Comparison of ENCODE assay signal across 9 cellular contexts in genomic region chr15:81292516-81293001, GRCh38. TPM values are rescaled to one million over a fixed set of nuclear protein-coding genes. Genes with fewer than 3 reads are reported as not detected.
A peak's percentile ranks its signal among the peaks of the same experiment; 100 is the strongest.
DNase-seq lines count a peak whose midpoint lies in the region; ATAC-seq, FAIRE-seq and TF ChIP-seq lines count a peak whose summit lies in the region.
"Had no signal": no experiment of that assay in that cellular context is flagged by ENCODE, and none has a peak within 500 bp of the region (broad histone marks: within the 10 kb centered on the region; RNA-seq: fewer than 3 reads in every experiment).

No MANE protein-coding gene starts in this region.

- H3K4me1 ChIP-seq in left ventricle myocardium inferior (peaks cover 40% of the 10 kb centered on the region), upper lobe of right lung (peaks cover 40% of the 10 kb centered on the region)

- peak overlapping the region; percentile 78 for H3K27ac Mint-ChIP-seq in activated T-helper 2 cell treated with anti-CD3 and anti-CD28 coated beads, Interferon-gamma antibody, Interleukin-2, Interleukin-4, amounts not matched to agents 10 μg/mL and 5 μg/mL and 100 μg/mL, durations not matched to agents 14 hours and 24 hours and 36 hours

- H3K9me3 ChIP-seq in left ventricle myocardium inferior (replicated peaks) (no peaks in the 10 kb centered on the region), upper lobe of right lung (no peaks in the 10 kb centered on the region)

- H3K36me3 ChIP-seq in left ventricle myocardium inferior (peaks cover 6% of the 10 kb centered on the region), upper lobe of right lung (peaks cover 37% of the 10 kb centered on the region)

- FAIRE-seq in GM19239 (lab: Jason Lieb, UNC) = no peak

- H3K27ac ChIP-seq in left ventricle myocardium inferior (replicated peaks) = no peak overlapping the region
- H3K27ac ChIP-seq in upper lobe of right lung = peak overlapping the region; percentile 67

- H3K27me3 ChIP-seq in left ventricle myocardium inferior (ENCODE audit: low read depth) (peaks cover 7% of the 10 kb centered on the region), upper lobe of right lung (no peaks in the 10 kb centered on the region)

- H3K4me1 Mint-ChIP-seq in activated T-helper 2 cell treated with anti-CD3 and anti-CD28 coated beads, Interferon-gamma antibody, Interleukin-2, Interleukin-4, amounts not matched to agents 10 μg/mL and 5 μg/mL and 100 μg/mL, durations not matched to agents 14 hours and 24 hours and 36 hours (ENCODE audit: low read depth) = peaks cover 74% of the 10 kb centered on the region

- peak; percentile 77 for DNase-seq in cardiac septum (ENCODE audit: low spot score)
- no peak for DNase-seq in left ventricle myocardium inferior
- no peak for DNase-seq in activated T-helper 2 cell treated with anti-CD3 and anti-CD28 coated beads, Interferon-gamma antibody, Interleukin-2, Interleukin-4, amounts not matched to agents 10 μg/mL and 5 μg/mL and 100 μg/mL, durations not matched to agents 14 hours and 24 hours and 36 hours (ENCODE audit: low spot score)
- no peak for DNase-seq in upper lobe of right lung
- no peak for DNase-seq in MV-4-11 (lab: John Stamatoyannopoulos, UW)
- DNase-seq in GM19239 (ENCODE audit: insufficient read length, low spot score) = no peak
- no peak for DNase-seq in cortex of kidney (lab: John Stamatoyannopoulos, UW)
- DNase-seq: OCI-M1 had no signal

- intact Hi-C loops in cardiac septum (cut with DNase I) (no loop called here), left ventricle myocardium inferior (cut with micrococcal nuclease) (no loop called here), upper lobe of right lung (cut with DNase I) (loop anchor here (10.0 kb wide), 1 partner anchor 652 kb away; no protein-coding TSS in a partner anchor)
- intact Hi-C loops in activated T-helper 2 cell treated with anti-CD3 and anti-CD28 coated beads, Interferon-gamma antibody, Interleukin-2, Interleukin-4, amounts not matched to agents 10 μg/mL and 5 μg/mL and 100 μg/mL, durations not matched to agents 14 hours and 24 hours and 36 hours (cut with micrococcal nuclease) = loop anchor here (2.0 to 10.0 kb wide), 4 partner anchors 44 to 755 kb away; partner anchors contain the start of genes MEX3B and TLNRD1

- ATAC-seq in HG03159 (IDR thresholded peaks at IDR 0.05; ENCODE audit: unreplicated experiment) = peak; percentile 32
- ATAC-seq in upper lobe of right lung = peak; percentile 6

- H3K9me3 Mint-ChIP-seq in activated T-helper 2 cell treated with anti-CD3 and anti-CD28 coated beads, Interferon-gamma antibody, Interleukin-2, Interleukin-4, amounts not matched to agents 10 μg/mL and 5 μg/mL and 100 μg/mL, durations not matched to agents 14 hours and 24 hours and 36 hours = peaks cover 3% of the 10 kb centered on the region

- H3K36me3 Mint-ChIP-seq in activated T-helper 2 cell treated with anti-CD3 and anti-CD28 coated beads, Interferon-gamma antibody, Interleukin-2, Interleukin-4, amounts not matched to agents 10 μg/mL and 5 μg/mL and 100 μg/mL, durations not matched to agents 14 hours and 24 hours and 36 hours (ENCODE audit: low read depth) = peaks cover 16% of the 10 kb centered on the region

- no peak overlapping the region for H3K4me3 ChIP-seq in left ventricle myocardium inferior
- no peak overlapping the region for H3K4me3 ChIP-seq in upper lobe of right lung

- H3K4me3 Mint-ChIP-seq in activated T-helper 2 cell treated with anti-CD3 and anti-CD28 coated beads, Interferon-gamma antibody, Interleukin-2, Interleukin-4, amounts not matched to agents 10 μg/mL and 5 μg/mL and 100 μg/mL, durations not matched to agents 14 hours and 24 hours and 36 hours (ENCODE audit: low read depth) = peak overlapping the region; percentile 80

- no peaks in the 10 kb centered on the region for H3K27me3 Mint-ChIP-seq in activated T-helper 2 cell treated with anti-CD3 and anti-CD28 coated beads, Interferon-gamma antibody, Interleukin-2, Interleukin-4, amounts not matched to agents 10 μg/mL and 5 μg/mL and 100 μg/mL, durations not matched to agents 14 hours and 24 hours and 36 hours (ENCODE audit: low read depth)

- no peak for TF ChIP-seq CTCF in left ventricle myocardium inferior (IDR thresholded peaks at IDR 0.05; ENCODE audit: borderline replicate concordance)
- no peak for TF ChIP-seq CTCF in upper lobe of right lung (IDR thresholded peaks at IDR 0.05)

RNA-seq across cellular contexts. Expression of gene STARD5, which starts 31.4 kb away (rescaled TPM):
- total RNA-seq in cardiac septum (1.3 TPM), left ventricle myocardium inferior (2.5 TPM), upper lobe of right lung (5.4 TPM)
- 3.3 and 4.5 TPM in 2 replicates for total RNA-seq in activated T-helper 2 cell treated with anti-CD3 and anti-CD28 coated beads, Interferon-gamma antibody, Interleukin-2, Interleukin-4, amounts not matched to agents 10 μg/mL and 5 μg/mL and 100 μg/mL, durations not matched to agents 14 hours and 24 hours and 36 hours

Comparison
In these comparisons a context has a peak if more than half of its experiments do, and no peak if none do; other contexts are left out.
1. intact Hi-C loops: an anchor here in activated T-helper 2 cell treated with anti-CD3 and anti-CD28 coated beads, Interferon-gamma antibody, Interleukin-2, Interleukin-4, amounts not matched to agents 10 μg/mL and 5 μg/mL and 100 μg/mL, durations not matched to agents 14 hours and 24 hours and 36 hours (2.0 to 10.0 kb wide) and upper lobe of right lung (10.0 kb wide); none called in cardiac septum and left ventricle myocardium inferior.